Comparison of ENCODE assay signal across 1 cellular context in the genomic region with DNA sequence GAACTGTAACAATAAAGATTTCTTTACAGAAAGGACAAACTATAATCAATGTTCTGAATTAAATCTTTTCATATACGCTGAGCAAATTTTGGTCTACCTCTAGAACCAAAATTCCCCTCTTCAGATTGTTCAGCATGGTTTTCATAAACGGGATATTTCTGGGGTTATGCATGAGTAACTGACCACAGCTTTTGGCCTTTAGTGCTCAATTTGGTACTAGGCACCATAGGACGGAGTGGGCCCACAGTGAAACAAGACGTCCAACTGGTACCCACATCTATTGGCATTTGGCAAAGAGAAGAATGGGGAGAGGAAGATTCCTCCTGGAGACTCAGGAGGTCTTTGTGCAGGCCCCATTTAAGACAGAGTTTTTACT.
TF ChIP-seq lines count a peak whose summit lies in the region.

No MANE protein-coding gene starts in this region.

TF ChIP-seq in HepG2, 621 proteins besides CTCF, POLR2A, EP300 and RAD21 (continued from another document):
- TF ChIP-seq, protein P1, sequence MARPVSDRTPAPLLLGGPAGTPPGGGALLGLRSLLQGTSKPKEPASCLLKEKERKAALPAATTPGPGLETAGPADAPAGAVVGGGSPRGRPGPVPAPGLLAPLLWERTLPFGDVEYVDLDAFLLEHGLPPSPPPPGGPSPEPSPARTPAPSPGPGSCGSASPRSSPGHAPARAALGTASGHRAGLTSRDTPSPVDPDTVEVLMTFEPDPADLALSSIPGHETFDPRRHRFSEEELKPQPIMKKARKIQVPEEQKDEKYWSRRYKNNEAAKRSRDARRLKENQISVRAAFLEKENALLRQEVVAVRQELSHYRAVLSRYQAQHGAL (CRISPR knock-in tag; IDR thresholded peaks at IDR 0.05; ENCODE audit: not compliant biosample characterization): no peak
- TF ChIP-seq KLF16 (CRISPR knock-in tag; IDR thresholded peaks at IDR 0.05): no peak
TF ChIP-seq in HepG2: peak in this region for 1.
